Comparison of ENCODE assay signal across 31 cellular contexts in genomic region chr1:147643974-147644373, GRCh38.
"Had no signal": no experiment of that assay in that cellular context is flagged by ENCODE, and none has a peak within 500 bp of the region (broad histone marks: within the 10 kb centered on the region; RNA-seq: fewer than 3 reads in every experiment).

No MANE protein-coding gene starts in this region.

- H3K9me3 Mint-ChIP-seq: activated CD4-positive, alpha-beta memory T cell treated with anti-CD3 and anti-CD28 coated beads for 36 hours; activated naive CD4-positive, alpha-beta T cell treated with anti-CD3 and anti-CD28 coated beads, Interleukin-2, amount 10 ng/mL, durations not matched to agents 7 days and 5 days; activated naive CD4-positive, alpha-beta T cell treated with anti-CD3 and anti-CD28 coated beads, Interleukin-2, amount 50 U/mL, for 72 hours; activated naive CD8-positive, alpha-beta T cell treated with anti-CD3 and anti-CD28 coated beads, Interleukin-2, amount 50 U/mL, for 24 hours; T-cell; T-helper 1 cell treated with Interleukin-12 subunit alpha and Interleukin-12 subunit beta and Interleukin-4 antibody, amounts not matched to agents 30 μg/mL and 1 μg/mL, for 36 hours; T-helper 2 cell treated with Interferon-gamma antibody and Interleukin-4, amounts not matched to agents 5 μg/mL and 100 μg/mL, for 36 hours had no signal

- H3K9me3 ChIP-seq: adrenal gland, body of pancreas, colonic mucosa, esophagus squamous epithelium, gastroesophageal sphincter had no signal

- H3K36me3 ChIP-seq: colonic mucosa had no signal

- H3K4me1 ChIP-seq: adrenal gland, body of pancreas, colonic mucosa had no signal

- H3K4me3 Mint-ChIP-seq: activated CD4-positive, alpha-beta memory T cell treated with anti-CD3 and anti-CD28 coated beads for 36 hours; activated CD8-positive, alpha-beta memory T cell treated with anti-CD3 and anti-CD28 coated beads, Interleukin-2, amount 10 ng/mL, durations not matched to agents 7 days and 5 days; activated CD8-positive, alpha-beta T cell treated with anti-CD3 and anti-CD28 coated beads, Interleukin-2, amount 10 ng/mL, durations not matched to agents 7 days and 5 days; activated naive CD4-positive, alpha-beta T cell treated with anti-CD3 and anti-CD28 coated beads, Interleukin-2, amount 10 ng/mL, durations not matched to agents 7 days and 5 days; activated naive CD8-positive, alpha-beta T cell treated with anti-CD3 and anti-CD28 coated beads, Interleukin-2, amount 50 U/mL, for 24 hours; T-cell; T-helper 1 cell treated with Interleukin-12 subunit alpha and Interleukin-12 subunit beta and Interleukin-4 antibody, amounts not matched to agents 30 μg/mL and 1 μg/mL, for 36 hours; T-helper 2 cell treated with Interferon-gamma antibody and Interleukin-4, amounts not matched to agents 5 μg/mL and 100 μg/mL, for 36 hours had no signal

- DNase-seq: activated CD4-positive, alpha-beta memory T cell treated with anti-CD3 and anti-CD28 coated beads for 36 hours; activated CD4-positive, alpha-beta T cell treated with anti-CD3 and anti-CD28 coated beads for 48 hours; activated CD4-positive, alpha-beta T cell treated with anti-CD3 and anti-CD28 coated beads, Interleukin-2, amount 50 U/mL, for 1 hour; activated CD8-positive, alpha-beta memory T cell treated with anti-CD3 and anti-CD28 coated beads, Interleukin-2, amount 10 ng/mL, durations not matched to agents 7 days and 5 days; activated CD8-positive, alpha-beta memory T cell treated with anti-CD3 and anti-CD28 coated beads, Interleukin-2, amount 50 U/mL, for 4 hours; activated CD8-positive, alpha-beta T cell treated with anti-CD3 and anti-CD28 coated beads, Interleukin-2, amount 10 ng/mL, durations not matched to agents 7 days and 5 days; activated gamma-delta T cell; activated naive CD4-positive, alpha-beta T cell; activated naive CD4-positive, alpha-beta T cell treated with anti-CD3 and anti-CD28 coated beads, Interleukin-2, amount 10 ng/mL, durations not matched to agents 7 days and 5 days; activated naive CD8-positive, alpha-beta T cell treated with anti-CD3 and anti-CD28 coated beads, Interleukin-2, amount 50 U/mL, for 24 hours; activated T-cell treated with anti-CD3 and anti-CD28 coated beads, Interleukin-2, amount 50 U/mL, for 1 hour; adrenal gland; amygdala; aorta; body of pancreas; caudate nucleus; cerebellar nuclear complex; colonic mucosa; effector CD8-positive, alpha-beta T cell; esophagus squamous epithelium; foreskin melanocyte; head of caudate nucleus; hippocampal formation; SW 1271; T-cell; T1000 had no signal

- H3K27me3 Mint-ChIP-seq: activated CD4-positive, alpha-beta memory T cell treated with anti-CD3 and anti-CD28 coated beads for 36 hours; activated CD8-positive, alpha-beta memory T cell treated with anti-CD3 and anti-CD28 coated beads, Interleukin-2, amount 10 ng/mL, durations not matched to agents 7 days and 5 days; activated naive CD4-positive, alpha-beta T cell treated with anti-CD3 and anti-CD28 coated beads, Interleukin-2, amount 10 ng/mL, durations not matched to agents 7 days and 5 days; activated naive CD8-positive, alpha-beta T cell treated with anti-CD3 and anti-CD28 coated beads, Interleukin-2, amount 50 U/mL, for 24 hours; T-cell had no signal

- H3K27me3 ChIP-seq: adrenal gland, body of pancreas, colonic mucosa, esophagus squamous epithelium, gastroesophageal sphincter had no signal

- H3K27ac ChIP-seq: adrenal gland, body of pancreas, colonic mucosa, epithelial cell of prostate, esophagus squamous epithelium, gastroesophageal sphincter had no signal

- H3K4me3 ChIP-seq: adrenal gland, body of pancreas, colonic mucosa, esophagus squamous epithelium, gastroesophageal sphincter had no signal

- H3K27ac Mint-ChIP-seq: activated CD4-positive, alpha-beta memory T cell treated with anti-CD3 and anti-CD28 coated beads for 36 hours; activated CD8-positive, alpha-beta memory T cell treated with anti-CD3 and anti-CD28 coated beads, Interleukin-2, amount 10 ng/mL, durations not matched to agents 7 days and 5 days; activated CD8-positive, alpha-beta T cell treated with anti-CD3 and anti-CD28 coated beads, Interleukin-2, amount 10 ng/mL, durations not matched to agents 7 days and 5 days; activated naive CD4-positive, alpha-beta T cell treated with anti-CD3 and anti-CD28 coated beads, Interleukin-2, amount 10 ng/mL, durations not matched to agents 7 days and 5 days; activated naive CD4-positive, alpha-beta T cell treated with anti-CD3 and anti-CD28 coated beads, Interleukin-2, amount 50 U/mL, for 72 hours; activated naive CD8-positive, alpha-beta T cell treated with anti-CD3 and anti-CD28 coated beads, Interleukin-2, amount 50 U/mL, for 24 hours; T-helper 1 cell treated with Interleukin-12 subunit alpha and Interleukin-12 subunit beta and Interleukin-4 antibody, amounts not matched to agents 30 μg/mL and 1 μg/mL, for 36 hours; T-helper 2 cell treated with Interferon-gamma antibody and Interleukin-4, amounts not matched to agents 5 μg/mL and 100 μg/mL, for 36 hours had no signal

- ATAC-seq: activated CD8-positive, alpha-beta memory T cell treated with anti-CD3 and anti-CD28 coated beads, Interleukin-2, amount 10 ng/mL, durations not matched to agents 7 days and 5 days; activated CD8-positive, alpha-beta T cell treated with anti-CD3 and anti-CD28 coated beads, Interleukin-2, amount 10 ng/mL, durations not matched to agents 7 days and 5 days; activated naive CD4-positive, alpha-beta T cell treated with anti-CD3 and anti-CD28 coated beads, Interleukin-2, amount 50 U/mL, for 72 hours; activated naive CD8-positive, alpha-beta T cell treated with anti-CD3 and anti-CD28 coated beads, Interleukin-2, amount 50 U/mL, for 24 hours; body of pancreas; gastroesophageal sphincter; T-cell had no signal
